Comparison of ENCODE assay signal across 9 cellular contexts in the genomic region with DNA sequence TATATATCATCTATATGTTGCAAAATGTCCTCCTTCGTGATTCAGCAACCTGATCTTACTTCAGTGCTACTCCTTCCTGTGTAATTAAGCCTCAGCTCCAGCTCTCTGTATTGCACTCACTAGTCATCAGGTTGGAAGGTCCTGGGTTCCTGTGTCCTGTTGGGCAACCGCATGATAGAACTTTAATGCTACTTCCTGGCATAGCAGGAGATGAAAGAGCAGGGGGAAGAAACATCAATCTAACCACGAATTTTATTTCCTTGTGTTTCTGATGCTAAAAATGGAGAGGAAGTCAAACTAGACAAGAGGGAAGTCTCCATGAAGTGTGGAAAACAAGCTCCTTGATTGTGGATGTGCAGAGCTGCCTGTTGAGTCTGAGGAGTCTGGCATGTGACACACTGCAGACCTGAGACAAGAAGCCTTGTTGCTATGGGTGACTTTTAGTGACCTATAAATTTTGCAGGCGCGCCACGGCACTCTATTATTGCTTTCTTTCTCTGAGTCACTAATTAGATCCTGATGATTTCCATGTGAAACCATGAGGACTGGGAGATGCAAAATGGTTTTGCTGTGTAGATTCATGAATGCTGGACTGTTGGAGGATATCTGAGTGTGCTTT. TPM values are rescaled to one million over a fixed set of nuclear protein-coding genes. Genes with fewer than 3 reads are reported as not detected.
DNase-seq lines count a peak whose midpoint lies in the region; FAIRE-seq and TF ChIP-seq lines count a peak whose summit lies in the region.
"Had no signal": no experiment of that assay in that cellular context is flagged by ENCODE, and none has a peak within 500 bp of the region (broad histone marks: within the 10 kb centered on the region; RNA-seq: fewer than 3 reads in every experiment).

No MANE protein-coding gene starts in this region.

- H3K27me3 ChIP-seq in GM23248 (replicated peaks; ENCODE audit: insufficient read depth), result no peaks in the 10 kb centered on the region
- no peaks in the 10 kb centered on the region for H3K27me3 ChIP-seq in endothelial cell of umbilical vein (ENCODE audit: control insufficient read depth in 2 of 2, insufficient read depth in 2 of 2, low read length in 2 of 2)
- H3K27me3 ChIP-seq in trophoblast cell (ENCODE audit: insufficient read depth, low read length), result no peaks in the 10 kb centered on the region
- no peaks in the 10 kb centered on the region for H3K27me3 ChIP-seq in stomach

- TF ChIP-seq EP300 in stomach (IDR thresholded peaks at IDR 0.05), result no peak

- TF ChIP-seq CTCF in endothelial cell of umbilical vein (IDR thresholded peaks at IDR 0.05; ENCODE audit: extremely low read depth in 1 of 2, insufficient read depth in 1 of 2, low read depth in 1 of 2, low read length in 2 of 2) (no peak), stomach (IDR thresholded peaks at IDR 0.05) (no peak)

- no peaks in the 10 kb centered on the region for H3K9me2 ChIP-seq in GM23248 (ENCODE audit: insufficient read depth)

- FAIRE-seq in endothelial cell of umbilical vein (lab: Jason Lieb, UNC), result peak; percentile 92

- H3K4me1 ChIP-seq in GM23248 (ENCODE audit: insufficient read depth), result peaks cover 45% of the 10 kb centered on the region
- peaks cover 14% of the 10 kb centered on the region for H3K4me1 ChIP-seq in endothelial cell of umbilical vein (ENCODE audit: control insufficient read depth, extremely low read depth, insufficient read depth, low read length)
- peaks cover 2 to 10% of the 10 kb centered on the region in 2 experiments for H3K4me1 ChIP-seq in trophoblast cell (ENCODE audit: control insufficient read depth in 1 of 2, insufficient read depth in 2 of 2, low read length in 2 of 2)
- H3K4me1 ChIP-seq in stomach, result peaks cover 0 to 34% (median 11%) of the 10 kb centered on the region in 4 donors

- peak overlapping the region; percentile 87 for H3K9ac ChIP-seq in GM23248
- H3K9ac ChIP-seq in endothelial cell of umbilical vein (replicated peaks; ENCODE audit: extremely low read depth, insufficient read depth, low read length), result no peak overlapping the region
- H3K9ac ChIP-seq in trophoblast cell (ENCODE audit: low read length), result no peak overlapping the region

- no TSS peak for BruUV-seq in endothelial cell of umbilical vein (replicated peaks; lab: Mats Ljungman, UMichigan)

- TF ChIP-seq POLR2A in endothelial cell of umbilical vein (IDR thresholded peaks at IDR 0.05; ENCODE audit: low read depth, low read length) (no peak), stomach (IDR thresholded peaks at IDR 0.05) (no peak)

- no peak overlapping the region for H4K91ac ChIP-seq in trophoblast cell (ENCODE audit: low read depth, low read length)

- H3K79me1 ChIP-seq in trophoblast cell (ENCODE audit: low read length), result peaks cover 3% of the 10 kb centered on the region

- H4K20me1 ChIP-seq in GM23248 (ENCODE audit: insufficient read depth) (no peaks in the 10 kb centered on the region), endothelial cell of umbilical vein (replicated peaks; ENCODE audit: control insufficient read depth, extremely low read depth, insufficient read depth, low read length) (no peaks in the 10 kb centered on the region)

- no peak overlapping the region for H3K4ac ChIP-seq in trophoblast cell (ENCODE audit: low read depth, low read length)

- no peak overlapping the region for H2AK5ac ChIP-seq in trophoblast cell (ENCODE audit: low read length)

- dilution Hi-C loops in endothelial cell of umbilical vein (cut with MboI; ENCODE audit: extremely low pct_ligation_motif_present, low sequenced_read_pairs), result no loop called here

- H3K23ac ChIP-seq in trophoblast cell (ENCODE audit: low read length), result no peak overlapping the region

- H3K14ac ChIP-seq in trophoblast cell (ENCODE audit: low read length), result no peak overlapping the region

- no peak overlapping the region for H2BK120ac ChIP-seq in trophoblast cell (ENCODE audit: insufficient read depth, low read length, poor library complexity)

- no peak overlapping the region for H2BK12ac ChIP-seq in trophoblast cell (ENCODE audit: low read length)

- H3K18ac ChIP-seq in trophoblast cell (ENCODE audit: low read length), result no peak overlapping the region

- H3K79me2 ChIP-seq in GM23248 (ENCODE audit: insufficient read depth) (peaks cover 77% of the 10 kb centered on the region), endothelial cell of umbilical vein (ENCODE audit: control insufficient read depth, insufficient read depth, low read length) (peaks cover 5% of the 10 kb centered on the region), trophoblast cell (ENCODE audit: control insufficient read depth, insufficient read depth, low read length, poor library complexity) (no peaks in the 10 kb centered on the region)

- no peak overlapping the region for H2BK5ac ChIP-seq in trophoblast cell (ENCODE audit: low read depth, low read length, poor library complexity)

- H3K36me3 ChIP-seq in GM23248 (ENCODE audit: low read depth) (peaks cover 24% of the 10 kb centered on the region), endothelial cell of umbilical vein (ENCODE audit: control insufficient read depth in 2 of 2, extremely low read depth in 1 of 2, insufficient read depth in 2 of 2, low read length in 2 of 2) (peaks cover 4 to 9% of the 10 kb centered on the region in 2 experiments), trophoblast cell (ENCODE audit: control insufficient read depth in 1 of 2, insufficient read depth in 2 of 2, low read length in 2 of 2) (peaks cover 14 to 16% of the 10 kb centered on the region in 2 experiments), stomach (peaks cover 20 to 70% (median 67%) of the 10 kb centered on the region in 4 donors)

- H3K4me2 ChIP-seq in GM23248 (ENCODE audit: unreplicated experiment), result peak overlapping the region; percentile 95
- H3K4me2 ChIP-seq in endothelial cell of umbilical vein (ENCODE audit: insufficient read depth, low read length), result peak overlapping the region; percentile 20
- H3K4me2 ChIP-seq in trophoblast cell (ENCODE audit: low read length), result no peak overlapping the region

- H2AFZ ChIP-seq in GM23248 (0 out of 2 replicates have a peak overlapping the region, but pooled peaks have one; percentile 1), endothelial cell of umbilical vein (ENCODE audit: low read depth, low read length) (no peak overlapping the region), trophoblast cell (ENCODE audit: insufficient read depth, low read length, poor library complexity) (no peak overlapping the region)

- intact Hi-C loops in endothelial cell of umbilical vein (cut with micrococcal nuclease), result loop anchor here (1.0 to 10.0 kb wide), 2 partner anchors 27 to 1438 kb away; partner anchors contain the start of gene METTL9
- intact Hi-C loops in stomach (cut with DNase I; ENCODE audit: low total_unique reads), result no loop called here

- H4K12ac ChIP-seq in trophoblast cell (ENCODE audit: low read depth, low read length), result no peak overlapping the region

- in situ Hi-C loops in GM23248 (cut with MboI), result no loop called here

- 0% methylated on average over 6 of the region's 6 CpGs for WGBS in GM23248 (ENCODE audit: low coverage in 1 of 2, low lambda C conversion rate in 2 of 2, missing lambda C conversion rate in 2 of 2), 2 experiments
- no CpG with 5 or more reads among the region's 6 CpGs for WGBS in trophoblast cell (ENCODE audit: extremely low coverage, insufficient coverage, insufficient read length)
- WGBS in stomach, 5 donors, result 54 to 78% (median 74%) methylated on average over 6 of the region's 6 CpGs

- H3F3A ChIP-seq in GM23248 (ENCODE audit: insufficient read depth), result peaks cover 63% of the 10 kb centered on the region

- CTCF ChIA-PET in endothelial cell of umbilical vein (lab: Charles Lee), result interaction anchor here (0.5 to 1.7 kb wide), 6 partner anchors 11 to 35 kb away, joined by 3 to 5 read pairs (median 3); no protein-coding TSS in a partner anchor

- DNase-seq in GM23248, result peak; percentile 98
- DNase-seq in SIG-M5 (lab: John Stamatoyannopoulos, UW), result peak; percentile 94
- peak; percentile 68 for DNase-seq in endothelial cell of umbilical vein (ENCODE audit: low read depth, low spot score)
- DNase-seq in trophoblast cell, result peak in 1 of 2 donors; percentile 27
- no peak for DNase-seq in NCI-H446 (lab: John Stamatoyannopoulos, UW)
- no peak for DNase-seq in RKO (ENCODE audit: low spot score)
- no peak for DNase-seq in stomach
- DNase-seq in NCI-H2081 treated with DMSO at 0.1 percent for 48 hours (lab: John Stamatoyannopoulos, UW), result no peak

- H3K27ac ChIP-seq in GM23248 (peak overlapping the region; percentile 98), endothelial cell of umbilical vein (ENCODE audit: insufficient read depth, low read depth, low read length) (peak overlapping the region; percentile 54), trophoblast cell (ENCODE audit: low read depth, low read length) (peak overlapping the region; percentile 77), stomach (peak overlapping the region in 2 of 5 donors; percentile 19 to 48)

- H4K8ac ChIP-seq in trophoblast cell (ENCODE audit: low read depth, low read length), result no peak overlapping the region

- POLR2A ChIA-PET in endothelial cell of umbilical vein (lab: Charles Lee), result no interaction called here

- H3K9me3 ChIP-seq in GM23248 (ENCODE audit: low read depth), result no peaks in the 10 kb centered on the region
- no peaks in the 10 kb centered on the region for H3K9me3 ChIP-seq in endothelial cell of umbilical vein (replicated peaks; ENCODE audit: control insufficient read depth, insufficient read depth, low read length)
- H3K9me3 ChIP-seq in trophoblast cell (ENCODE audit: insufficient read depth, low read depth, low read length), result peaks cover 3% of the 10 kb centered on the region
- no peaks in the 10 kb centered on the region for H3K9me3 ChIP-seq in stomach

- H3K4me3 ChIP-seq in GM23248, result peak overlapping the region; percentile 62
- H3K4me3 ChIP-seq in endothelial cell of umbilical vein (replicated peaks in 1 of 3; ENCODE audit: insufficient read depth in 1 of 3, low read depth in 1 of 3, low read length in 3 of 3), result no peak overlapping the region
- H3K4me3 ChIP-seq in trophoblast cell (ENCODE audit: low read depth, low read length), result no peak overlapping the region
- H3K4me3 ChIP-seq in stomach, result no peak overlapping the region

- H3K9me1 ChIP-seq in endothelial cell of umbilical vein (replicated peaks; ENCODE audit: control insufficient read depth, extremely low read depth, insufficient read depth, low read length), result no peaks in the 10 kb centered on the region

RNA-seq across cellular contexts. Expression of gene IGSF6, which starts 25.6 kb away (rescaled TPM):
- not detected in 2 replicates for total RNA-seq in GM23248 (2014; rRNA removed; shearing (Covaris generic))
- 0.14 and 0.18 TPM in 2 replicates for polyA plus RNA-seq in GM23248 (2016; fragmentation: Nextera tagmentation; extraction: Ambion mirVana)
- not detected in 2 replicates for total RNA-seq in endothelial cell of umbilical vein
- not detected in 2 replicates for polyA plus RNA-seq in endothelial cell of umbilical vein
- not detected in 2 replicates for polyA plus RNA-seq in endothelial cell of umbilical vein (2011; cell fraction: cytosol; rRNA removed)
- polyA plus RNA-seq in endothelial cell of umbilical vein (2011; cell fraction: nucleus; rRNA removed), result not detected in 2 replicates
- polyA plus RNA-seq in endothelial cell of umbilical vein (2012), result 0.36 TPM in 1 of 2 replicates, not detected in the other
- polyA minus RNA-seq in endothelial cell of umbilical vein, result not detected in 2 replicates
- polyA minus RNA-seq in endothelial cell of umbilical vein (2011; cell fraction: cytosol; rRNA and poly(A)+ RNA removed), result not detected
- not detected in 2 replicates for polyA minus RNA-seq in endothelial cell of umbilical vein (2011; cell fraction: nucleus; rRNA and poly(A)+ RNA removed)
- polyA plus RNA-seq in trophoblast cell (2013), result not detected in 2 replicates
- 1 to 10 TPM in 2 of 5 donors, not detected in 3; 1.8 to 4.1 TPM for total RNA-seq in stomach
- polyA plus RNA-seq in stomach, result 1 to 10 TPM in 2 of 3 donors, under 1 TPM in 1; 0.73 to 2.2 (median 1.7) TPM
- polyA plus RNA-seq: neural cell had no signal

RNA-seq across cellular contexts. Expression of gene METTL9, which starts 27.4 kb away (rescaled TPM):
- 326 and 344 TPM in 2 replicates for total RNA-seq in GM23248 (2014; rRNA removed; shearing (Covaris generic))
- 267 and 273 TPM in 2 replicates for polyA plus RNA-seq in GM23248 (2016; fragmentation: Nextera tagmentation; extraction: Ambion mirVana)
- total RNA-seq in endothelial cell of umbilical vein, result 116 and 121 TPM in 2 replicates
- 44.0 and 53.8 TPM in 2 replicates for polyA plus RNA-seq in endothelial cell of umbilical vein
- 70.4 and 82.4 TPM in 2 replicates for polyA plus RNA-seq in endothelial cell of umbilical vein (2011; cell fraction: cytosol; rRNA removed)
- 27.5 and 35.8 TPM in 2 replicates for polyA plus RNA-seq in endothelial cell of umbilical vein (2011; cell fraction: nucleus; rRNA removed)
- 130 and 154 TPM in 2 replicates for polyA plus RNA-seq in endothelial cell of umbilical vein (2012)
- 38.5 and 44.6 TPM in 2 replicates for polyA minus RNA-seq in endothelial cell of umbilical vein
- polyA minus RNA-seq in endothelial cell of umbilical vein (2011; cell fraction: cytosol; rRNA and poly(A)+ RNA removed), result 29.7 TPM
- 28.8 and 38.9 TPM in 2 replicates for polyA minus RNA-seq in endothelial cell of umbilical vein (2011; cell fraction: nucleus; rRNA and poly(A)+ RNA removed)
- 75.9 and 83.4 TPM in 2 replicates for polyA plus RNA-seq in trophoblast cell (2013)
- total RNA-seq in stomach, result 100 to 1,000 TPM in 3 of 5 donors, 10 to 100 TPM in 2; 82.1 to 879 (median 188) TPM
- polyA plus RNA-seq in stomach, result 10 to 100 TPM; 34.4 to 76.8 (median 63.4) TPM

RNA-seq across cellular contexts. Expression of gene OTOA, which starts 37.0 kb away (rescaled TPM):
- not detected in 2 replicates for total RNA-seq in GM23248 (2014; rRNA removed; shearing (Covaris generic))
- not detected in 2 replicates for polyA plus RNA-seq in GM23248 (2016; fragmentation: Nextera tagmentation; extraction: Ambion mirVana)
- 0.22 TPM in 1 of 2 replicates, not detected in the other for total RNA-seq in endothelial cell of umbilical vein
- 0.05 TPM in 1 of 2 replicates, not detected in the other for polyA plus RNA-seq in endothelial cell of umbilical vein
- 0.03 TPM in 1 of 2 replicates, not detected in the other for polyA plus RNA-seq in endothelial cell of umbilical vein (2011; cell fraction: cytosol; rRNA removed)
- 0.15 and 0.21 TPM in 2 replicates for polyA plus RNA-seq in endothelial cell of umbilical vein (2011; cell fraction: nucleus; rRNA removed)
- polyA plus RNA-seq in endothelial cell of umbilical vein (2012), result not detected in 2 replicates
- 0.15 and 0.75 TPM in 2 replicates for polyA minus RNA-seq in endothelial cell of umbilical vein
- not detected for polyA minus RNA-seq in endothelial cell of umbilical vein (2011; cell fraction: cytosol; rRNA and poly(A)+ RNA removed)
- 0.58 and 0.82 TPM in 2 replicates for polyA minus RNA-seq in endothelial cell of umbilical vein (2011; cell fraction: nucleus; rRNA and poly(A)+ RNA removed)
- 0.03 and 0.04 TPM in 2 replicates for polyA plus RNA-seq in trophoblast cell (2013)
- total RNA-seq in stomach, result under 1 TPM in 1 of 5 donors, not detected in 4; 0.55 TPM
- polyA plus RNA-seq in stomach, result under 1 TPM in 1 of 3 donors, not detected in 2; 0.44 TPM

Comparison
In these comparisons a context has a peak if more than half of its experiments do, and no peak if none do; other contexts are left out.
1. DNase-seq: peak in GM23248 (single experiment), SIG-M5 (single experiment) and endothelial cell of umbilical vein (single experiment); none in NCI-H446 (0 of 2), RKO (single experiment), stomach (single experiment) and NCI-H2081 treated with DMSO at 0.1 percent for 48 hours (single experiment).